ENCODE assay signal across 1 cellular context in the genomic region with DNA sequence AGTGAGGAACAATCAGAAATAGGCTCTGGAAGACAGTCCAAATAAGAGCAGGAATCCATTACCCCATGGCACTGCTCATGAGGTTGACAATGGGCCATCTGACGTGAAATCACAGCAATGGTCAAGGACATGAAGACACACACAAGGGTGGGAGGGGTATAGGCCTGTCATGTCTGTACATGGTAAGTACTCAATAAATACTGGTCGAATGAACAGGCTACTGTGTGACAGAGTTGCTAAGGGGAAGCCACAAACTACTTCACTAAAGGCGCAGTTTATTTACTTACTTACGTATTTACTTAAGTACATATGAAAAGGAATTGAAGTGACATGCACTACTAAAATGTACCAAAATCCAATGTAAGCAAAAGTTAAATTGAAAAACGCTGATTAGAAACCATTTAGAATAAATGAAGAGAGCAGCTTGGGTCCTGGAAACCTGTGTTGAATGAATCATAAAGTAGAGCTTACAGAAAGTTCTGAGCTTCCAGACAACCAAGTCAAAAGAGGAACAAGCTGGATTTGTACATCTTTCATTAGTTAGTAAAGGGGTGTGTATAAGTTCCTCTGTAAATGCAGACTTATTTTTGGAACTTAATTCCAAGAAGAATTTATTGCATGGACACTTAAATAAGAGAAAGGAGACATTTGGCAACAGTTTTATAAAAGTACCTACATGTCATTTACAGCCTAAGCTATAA.
TF ChIP-seq lines count a peak whose summit lies in the region.

No MANE protein-coding gene starts in this region.

TF ChIP-seq in H1, 55 proteins besides CTCF, POLR2A, EP300 and RAD21:
- TF ChIP-seq BRCA1 (IDR thresholded peaks at IDR 0.05; ENCODE audit: low read depth, low read length) (no peak), HDAC2 (IDR thresholded peaks at IDR 0.05; ENCODE audit: borderline replicate concordance in 1 of 2, low read depth in 2 of 2, low read length in 2 of 2) (no peak), EZH2 (IDR thresholded peaks at IDR 0.05; ENCODE audit: low read depth, low read length, severe bottlenecking) (no peak), CTBP2 (IDR thresholded peaks at IDR 0.05; ENCODE audit: borderline replicate concordance, insufficient read depth, insufficient read length, low read length) (no peak), SP1 (IDR thresholded peaks at IDR 0.05; ENCODE audit: low read depth, low read length) (no peak), MAFK (IDR thresholded peaks at IDR 0.05; ENCODE audit: low read depth, low read length) (no peak), ASH2L (IDR thresholded peaks at IDR 0.05; ENCODE audit: low read length) (no peak), SIX5 (IDR thresholded peaks at IDR 0.05; ENCODE audit: low read depth, low read length) (no peak), SRF (IDR thresholded peaks at IDR 0.05; ENCODE audit: low read depth, low read length) (no peak), FOSL1 (IDR thresholded peaks at IDR 0.05; ENCODE audit: insufficient read depth, low read depth, low read length) (no peak), RXRA (IDR thresholded peaks at IDR 0.05; ENCODE audit: insufficient read depth, low read depth, low read length) (no peak), NANOG (IDR thresholded peaks at IDR 0.05; ENCODE audit: insufficient read depth, low read depth, low read length, poor library complexity, severe bottlenecking) (no peak), NRF1 (IDR thresholded peaks at IDR 0.05; ENCODE audit: low read depth, low read length) (no peak), CREB1 (IDR thresholded peaks at IDR 0.05) (no peak), CBX8 (IDR thresholded peaks at IDR 0.05; ENCODE audit: borderline replicate concordance, low read depth, low read length) (no peak), TBP (IDR thresholded peaks at IDR 0.05; ENCODE audit: low read depth, low read length) (no peak)
- TF ChIP-seq, protein P1, sequence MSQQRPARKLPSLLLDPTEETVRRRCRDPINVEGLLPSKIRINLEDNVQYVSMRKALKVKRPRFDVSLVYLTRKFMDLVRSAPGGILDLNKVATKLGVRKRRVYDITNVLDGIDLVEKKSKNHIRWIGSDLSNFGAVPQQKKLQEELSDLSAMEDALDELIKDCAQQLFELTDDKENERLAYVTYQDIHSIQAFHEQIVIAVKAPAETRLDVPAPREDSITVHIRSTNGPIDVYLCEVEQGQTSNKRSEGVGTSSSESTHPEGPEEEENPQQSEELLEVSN (IDR thresholded peaks at IDR 0.05), result no peak
- TF ChIP-seq, protein P2, sequence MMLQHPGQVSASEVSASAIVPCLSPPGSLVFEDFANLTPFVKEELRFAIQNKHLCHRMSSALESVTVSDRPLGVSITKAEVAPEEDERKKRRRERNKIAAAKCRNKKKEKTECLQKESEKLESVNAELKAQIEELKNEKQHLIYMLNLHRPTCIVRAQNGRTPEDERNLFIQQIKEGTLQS (IDR thresholded peaks at IDR 0.05; ENCODE audit: insufficient read depth, low read depth, low read length), result no peak
- TF ChIP-seq, protein P3, sequence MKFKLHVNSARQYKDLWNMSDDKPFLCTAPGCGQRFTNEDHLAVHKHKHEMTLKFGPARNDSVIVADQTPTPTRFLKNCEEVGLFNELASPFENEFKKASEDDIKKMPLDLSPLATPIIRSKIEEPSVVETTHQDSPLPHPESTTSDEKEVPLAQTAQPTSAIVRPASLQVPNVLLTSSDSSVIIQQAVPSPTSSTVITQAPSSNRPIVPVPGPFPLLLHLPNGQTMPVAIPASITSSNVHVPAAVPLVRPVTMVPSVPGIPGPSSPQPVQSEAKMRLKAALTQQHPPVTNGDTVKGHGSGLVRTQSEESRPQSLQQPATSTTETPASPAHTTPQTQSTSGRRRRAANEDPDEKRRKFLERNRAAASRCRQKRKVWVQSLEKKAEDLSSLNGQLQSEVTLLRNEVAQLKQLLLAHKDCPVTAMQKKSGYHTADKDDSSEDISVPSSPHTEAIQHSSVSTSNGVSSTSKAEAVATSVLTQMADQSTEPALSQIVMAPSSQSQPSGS (IDR thresholded peaks at IDR 0.05; ENCODE audit: low read length), result no peak
- TF ChIP-seq, protein P4, sequence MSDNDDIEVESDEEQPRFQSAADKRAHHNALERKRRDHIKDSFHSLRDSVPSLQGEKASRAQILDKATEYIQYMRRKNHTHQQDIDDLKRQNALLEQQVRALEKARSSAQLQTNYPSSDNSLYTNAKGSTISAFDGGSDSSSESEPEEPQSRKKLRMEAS (IDR thresholded peaks at IDR 0.05), result no peak
